8 cellular contexts compared by ENCODE assay signal in the genomic region with DNA sequence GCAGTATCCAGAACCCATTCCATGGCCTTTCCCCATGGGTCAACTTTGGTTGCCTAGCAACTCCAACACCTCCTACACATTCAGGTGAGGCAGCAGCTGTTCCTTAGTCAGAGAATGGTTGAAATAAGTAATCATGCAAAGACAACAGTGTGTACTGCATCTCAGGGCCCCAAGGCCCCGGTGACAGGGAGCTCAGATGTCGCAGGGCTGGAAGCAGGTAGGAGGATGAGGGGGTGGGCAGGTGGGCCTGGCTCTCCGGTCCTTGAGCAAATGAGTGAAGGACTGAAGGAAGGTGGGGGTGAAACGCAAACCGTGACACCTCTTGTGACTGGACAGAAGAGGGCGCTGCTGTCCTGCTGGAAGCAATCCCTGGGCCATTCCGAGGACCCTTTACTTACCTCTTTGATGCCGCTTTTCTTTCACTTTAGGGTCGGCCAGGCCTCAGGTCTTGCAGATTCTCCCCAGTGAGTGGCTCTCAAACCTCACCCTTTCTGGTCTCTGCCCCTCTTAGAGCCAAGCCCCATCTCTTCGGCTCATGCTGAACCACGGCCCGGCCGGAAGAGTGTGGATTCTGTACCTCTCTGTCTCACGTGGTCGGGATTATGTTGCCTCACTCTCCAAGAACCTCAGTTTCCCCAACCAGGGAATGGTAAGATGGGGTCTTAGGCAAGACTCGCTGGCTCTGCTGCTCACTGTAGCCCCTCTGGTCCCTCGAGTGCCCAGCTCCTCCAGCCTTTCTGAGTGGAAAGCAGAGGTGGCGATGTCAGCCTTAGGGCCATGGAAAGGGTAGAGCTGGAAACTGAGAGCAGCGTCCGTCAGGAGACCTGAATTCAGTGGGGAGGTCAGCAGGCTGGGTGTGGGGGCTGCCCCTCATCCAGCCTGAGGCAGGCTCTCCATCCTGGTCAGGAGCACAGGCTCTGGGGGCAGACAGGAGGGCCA. TPM values are rescaled to one million over a fixed set of nuclear protein-coding genes. Genes with fewer than 3 reads are reported as not detected.
DNase-seq lines count a peak whose midpoint lies in the region; ATAC-seq, FAIRE-seq and TF ChIP-seq lines count a peak whose summit lies in the region.

No MANE protein-coding gene starts in this region.

- H3K27ac Mint-ChIP-seq in activated CD8-positive, alpha-beta T cell treated with anti-CD3 and anti-CD28 coated beads for 36 hours, result no peak overlapping the region
- H3K27ac Mint-ChIP-seq in naive thymus-derived CD8-positive, alpha-beta T cell, result peak overlapping the region in 1 of 10 donors; percentile 43

- H3K36me3 ChIP-seq in endothelial cell of umbilical vein (ENCODE audit: control insufficient read depth in 2 of 2, extremely low read depth in 1 of 2, insufficient read depth in 2 of 2, low read length in 2 of 2) (no peaks in the 10 kb centered on the region), stomach (no peaks in the 10 kb centered on the region)

- H3K9me3 ChIP-seq in endothelial cell of umbilical vein (replicated peaks; ENCODE audit: control insufficient read depth, insufficient read depth, low read length) (no peaks in the 10 kb centered on the region), stomach (no peaks in the 10 kb centered on the region)

- no peaks in the 10 kb centered on the region for H3K9me1 ChIP-seq in endothelial cell of umbilical vein (replicated peaks; ENCODE audit: control insufficient read depth, extremely low read depth, insufficient read depth, low read length)

- CTCF ChIA-PET in activated CD8-positive, alpha-beta T cell treated with anti-CD3 and anti-CD28 coated beads for 36 hours (lab: Charles Lee), result interaction anchor here (0.7 to 11.2 kb wide), 37 partner anchors 8 to 506 kb away, joined by 3 to 114 read pairs (median 4); partner anchors contain the start of gene KCNA2
- CTCF ChIA-PET in endothelial cell of umbilical vein (lab: Charles Lee), result interaction anchor here (1.0 to 2.2 kb wide), 6 partner anchors 11 to 259 kb away, joined by 3 to 12 read pairs (median 5); no protein-coding TSS in a partner anchor

- H3K27me3 ChIP-seq in endothelial cell of umbilical vein (ENCODE audit: control insufficient read depth in 2 of 2, insufficient read depth in 2 of 2, low read length in 2 of 2) (peaks cover 3 to 7% of the 10 kb centered on the region in 2 experiments), stomach (peaks cover 0 to 76% (median 8%) of the 10 kb centered on the region in 3 donors)

- peaks cover 10% of the 10 kb centered on the region for H3K27me3 Mint-ChIP-seq in activated CD8-positive, alpha-beta T cell treated with anti-CD3 and anti-CD28 coated beads for 36 hours
- H3K27me3 Mint-ChIP-seq in naive thymus-derived CD8-positive, alpha-beta T cell, result peaks cover 19 to 44% (median 28%) of the 10 kb centered on the region in 5 donors

- no peaks in the 10 kb centered on the region for H4K20me1 ChIP-seq in endothelial cell of umbilical vein (replicated peaks; ENCODE audit: control insufficient read depth, extremely low read depth, insufficient read depth, low read length)

- no peak overlapping the region for H3K9ac ChIP-seq in endothelial cell of umbilical vein (replicated peaks; ENCODE audit: extremely low read depth, insufficient read depth, low read length)

- H2AFZ ChIP-seq in endothelial cell of umbilical vein (ENCODE audit: low read depth, low read length), result no peak overlapping the region

- FAIRE-seq in endothelial cell of umbilical vein (lab: Jason Lieb, UNC), result peak; percentile 67

- ATAC-seq in GM21723 (IDR thresholded peaks at IDR 0.05; ENCODE audit: unreplicated experiment), result peak; percentile 63
- peak; percentile 92 for ATAC-seq in activated CD8-positive, alpha-beta T cell treated with anti-CD3 and anti-CD28 coated beads for 36 hours
- peak; percentile 74 to 78 for ATAC-seq in naive thymus-derived CD8-positive, alpha-beta T cell
- no peak for ATAC-seq in HG03432 (IDR thresholded peaks at IDR 0.05; ENCODE audit: unreplicated experiment)

- no peak for TF ChIP-seq POLR2A in endothelial cell of umbilical vein (IDR thresholded peaks at IDR 0.05; ENCODE audit: low read depth, low read length)
- TF ChIP-seq POLR2A in stomach (IDR thresholded peaks at IDR 0.05), result no peak

- no peak overlapping the region for H3K4me3 ChIP-seq in AG09309 (ENCODE audit: control insufficient read depth, low read depth, low read length)
- no peak overlapping the region for H3K4me3 ChIP-seq in endothelial cell of umbilical vein (replicated peaks in 1 of 3; ENCODE audit: insufficient read depth in 1 of 3, low read depth in 1 of 3, low read length in 3 of 3)
- no peak overlapping the region for H3K4me3 ChIP-seq in stomach

- no peaks in the 10 kb centered on the region for H3K79me2 ChIP-seq in endothelial cell of umbilical vein (ENCODE audit: control insufficient read depth, insufficient read depth, low read length)

- no peaks in the 10 kb centered on the region for H3K4me1 Mint-ChIP-seq in activated CD8-positive, alpha-beta T cell treated with anti-CD3 and anti-CD28 coated beads for 36 hours (ENCODE audit: low read depth)
- H3K4me1 Mint-ChIP-seq in naive thymus-derived CD8-positive, alpha-beta T cell, result peaks cover 0 to 6% (median 3%) of the 10 kb centered on the region in 4 donors

- DNase-seq in AG09309 (ENCODE audit: low read depth) (no peak), NCI-H526 (lab: John Stamatoyannopoulos, UW) (peak; percentile 44 to 86), endothelial cell of umbilical vein (ENCODE audit: low read depth, low spot score) (peak; percentile 41), stomach (peak; percentile 38)
- DNase-seq in activated CD8-positive, alpha-beta T cell treated with anti-CD3 and anti-CD28 coated beads for 36 hours, result peak; percentile 69
- peak in 9 of 10 donors; percentile 15 to 54 (median 37) for DNase-seq in naive thymus-derived CD8-positive, alpha-beta T cell

- intact Hi-C loops in activated CD8-positive, alpha-beta T cell treated with anti-CD3 and anti-CD28 coated beads for 36 hours (cut with micrococcal nuclease), result loop anchor here (2.0 to 5.0 kb wide), 2 partner anchors 90 to 258 kb away; no protein-coding TSS in a partner anchor
- intact Hi-C loops in endothelial cell of umbilical vein (cut with micrococcal nuclease) (loop anchor here (1.0 to 2.0 kb wide), 3 partner anchors 91 to 256 kb away; no protein-coding TSS in a partner anchor), stomach (cut with DNase I; ENCODE audit: low total_unique reads) (no loop called here)

- no peaks in the 10 kb centered on the region for H3K4me1 ChIP-seq in endothelial cell of umbilical vein (ENCODE audit: control insufficient read depth, extremely low read depth, insufficient read depth, low read length)
- H3K4me1 ChIP-seq in stomach, result peaks cover 0 to 12% (median 5%) of the 10 kb centered on the region in 4 donors

- TF ChIP-seq CTCF in AG09309 (IDR thresholded peaks at IDR 0.05; ENCODE audit: control insufficient read depth, insufficient read depth, low read depth, low read length, missing control alignments) (peak; percentile 65), endothelial cell of umbilical vein (IDR thresholded peaks at IDR 0.05; ENCODE audit: extremely low read depth in 1 of 2, insufficient read depth in 1 of 2, low read depth in 1 of 2, low read length in 2 of 2) (peak; percentile 50 to 79), stomach (IDR thresholded peaks at IDR 0.05) (peak in 4 of 7 experiments; percentile 31 to 58 (median 44))
- peak; percentile 89 for TF ChIP-seq CTCF in activated CD8-positive, alpha-beta T cell treated with anti-CD3 and anti-CD28 coated beads for 36 hours (IDR thresholded peaks at IDR 0.05)

- POLR2A ChIA-PET in activated CD8-positive, alpha-beta T cell treated with anti-CD3 and anti-CD28 coated beads for 36 hours (lab: Charles Lee), result interaction anchor here (0.9 kb wide), 1 partner anchor 95 kb away, joined by 4 read pairs; no protein-coding TSS in a partner anchor
- POLR2A ChIA-PET in endothelial cell of umbilical vein (lab: Charles Lee), result no interaction called here
- POLR2A ChIA-PET in naive thymus-derived CD8-positive, alpha-beta T cell (lab: Charles Lee), result no interaction called here

- no peak overlapping the region for H3K4me2 ChIP-seq in endothelial cell of umbilical vein (ENCODE audit: insufficient read depth, low read length)

- WGBS in stomach, 5 donors, result 34 to 38% (median 35%) methylated on average over 20 of the region's 20 CpGs

- no peaks in the 10 kb centered on the region for H3K9me3 Mint-ChIP-seq in activated CD8-positive, alpha-beta T cell treated with anti-CD3 and anti-CD28 coated beads for 36 hours
- H3K9me3 Mint-ChIP-seq in naive thymus-derived CD8-positive, alpha-beta T cell, result peaks cover 0 to 2% (median 0%) of the 10 kb centered on the region in 9 donors

- no peak overlapping the region for H3K4me3 Mint-ChIP-seq in activated CD8-positive, alpha-beta T cell treated with anti-CD3 and anti-CD28 coated beads for 36 hours
- peak overlapping the region in 3 of 10 donors; percentile 19 to 46 (median 41) for H3K4me3 Mint-ChIP-seq in naive thymus-derived CD8-positive, alpha-beta T cell

- TF ChIP-seq EP300 in stomach (IDR thresholded peaks at IDR 0.05), result no peak

- BruUV-seq in endothelial cell of umbilical vein (replicated peaks; lab: Mats Ljungman, UMichigan), result no TSS peak

- no peak overlapping the region for H3K27ac ChIP-seq in endothelial cell of umbilical vein (ENCODE audit: insufficient read depth, low read depth, low read length)
- no peak overlapping the region for H3K27ac ChIP-seq in stomach

- dilution Hi-C loops in endothelial cell of umbilical vein (cut with MboI; ENCODE audit: extremely low pct_ligation_motif_present, low sequenced_read_pairs), result no loop called here

- no peaks in the 10 kb centered on the region for H3K36me3 Mint-ChIP-seq in activated CD8-positive, alpha-beta T cell treated with anti-CD3 and anti-CD28 coated beads for 36 hours (ENCODE audit: low read depth)
- H3K36me3 Mint-ChIP-seq in naive thymus-derived CD8-positive, alpha-beta T cell, result no peaks in the 10 kb centered on the region

TF ChIP-seq in endothelial cell of umbilical vein, 7 proteins besides CTCF, POLR2A, EP300 and RAD21 (continues in another document):
- TF ChIP-seq, protein P1, sequence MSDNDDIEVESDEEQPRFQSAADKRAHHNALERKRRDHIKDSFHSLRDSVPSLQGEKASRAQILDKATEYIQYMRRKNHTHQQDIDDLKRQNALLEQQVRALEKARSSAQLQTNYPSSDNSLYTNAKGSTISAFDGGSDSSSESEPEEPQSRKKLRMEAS (IDR thresholded peaks at IDR 0.05; ENCODE audit: insufficient read depth, insufficient read length), result no peak

RNA-seq across cellular contexts. Expression of gene KCNA10, which starts 5.6 kb away (rescaled TPM):
- total RNA-seq in activated CD8-positive, alpha-beta T cell treated with anti-CD3 and anti-CD28 coated beads for 36 hours, result not detected
- total RNA-seq in endothelial cell of umbilical vein, result not detected in 2 replicates
- polyA plus RNA-seq in endothelial cell of umbilical vein, result not detected in 2 replicates
- not detected in 2 replicates for polyA plus RNA-seq in endothelial cell of umbilical vein (2011; cell fraction: cytosol; rRNA removed)
- polyA plus RNA-seq in endothelial cell of umbilical vein (2011; cell fraction: nucleus; rRNA removed), result not detected in 2 replicates
- not detected in 2 replicates for polyA plus RNA-seq in endothelial cell of umbilical vein (2012)
- not detected in 2 replicates for polyA minus RNA-seq in endothelial cell of umbilical vein
- not detected for polyA minus RNA-seq in endothelial cell of umbilical vein (2011; cell fraction: cytosol; rRNA and poly(A)+ RNA removed)
- polyA minus RNA-seq in endothelial cell of umbilical vein (2011; cell fraction: nucleus; rRNA and poly(A)+ RNA removed), result not detected in 2 replicates
- total RNA-seq in naive thymus-derived CD8-positive, alpha-beta T cell, result not detected
- polyA plus RNA-seq in naive thymus-derived CD8-positive, alpha-beta T cell, result not detected
- total RNA-seq in stomach, result under 1 TPM in 1 of 5 donors, not detected in 4; 0.58 TPM
- under 1 TPM in 1 of 3 donors, not detected in 2; 0.12 TPM for polyA plus RNA-seq in stomach
